21 cellular contexts compared by ENCODE assay signal in genomic region chr15:43927203-43927602, GRCh38.
"Had no signal": no experiment of that assay in that cellular context is flagged by ENCODE, and none has a peak within 500 bp of the region (broad histone marks: within the 10 kb centered on the region; RNA-seq: fewer than 3 reads in every experiment).

No MANE protein-coding gene starts in this region.

- H3K27ac Mint-ChIP-seq: memory B cell; nephron; progenitor cell of endocrine pancreas; stimulated activated memory B cell treated with anti-CD40 and anti-IgM and Interleukin-4, amounts not matched to agents 10 μg/mL and 1 μg/mL and 100 μg/mL, for 72 hours had no signal

- H3K9me3 ChIP-seq: esophagus muscularis mucosa, gastrocnemius medialis, heart right ventricle, left ventricle myocardium inferior, lower lobe of right lung, pancreas had no signal

- H3K9me3 Mint-ChIP-seq: memory B cell; nephron; stimulated activated memory B cell treated with anti-CD40 and anti-IgM and Interleukin-4, amounts not matched to agents 10 μg/mL and 1 μg/mL and 100 μg/mL, for 72 hours had no signal

- H3K4me1 ChIP-seq: gastrocnemius medialis, lower lobe of right lung, pancreas had no signal

- H3K36me3 Mint-ChIP-seq: memory B cell; stimulated activated memory B cell treated with anti-CD40 and anti-IgM and Interleukin-4, amounts not matched to agents 10 μg/mL and 1 μg/mL and 100 μg/mL, for 72 hours had no signal

- H3K27ac ChIP-seq: epithelial cell of prostate, esophagus muscularis mucosa, gastrocnemius medialis, heart right ventricle, left ventricle myocardium inferior, lower lobe of right lung, pancreas had no signal

- FAIRE-seq: endometrium, kidney, pancreas, small intestine had no signal

- H3K4me3 ChIP-seq: esophagus muscularis mucosa, gastrocnemius medialis, heart right ventricle, left ventricle myocardium inferior, lower lobe of right lung, pancreas had no signal

- H3K27me3 ChIP-seq: gastrocnemius medialis, heart right ventricle, pancreas had no signal

- H3K27me3 Mint-ChIP-seq: memory B cell; stimulated activated memory B cell treated with anti-CD40 and anti-IgM and Interleukin-4, amounts not matched to agents 10 μg/mL and 1 μg/mL and 100 μg/mL, for 72 hours had no signal

- ATAC-seq: gastrocnemius medialis; heart right ventricle; left cardiac atrium; lower lobe of right lung; pancreas; right cardiac atrium; stimulated activated memory B cell treated with anti-CD40 and anti-IgM and Interleukin-4, amounts not matched to agents 10 μg/mL and 1 μg/mL and 100 μg/mL, for 72 hours had no signal

- H3K36me3 ChIP-seq: esophagus muscularis mucosa, gastrocnemius medialis, heart right ventricle, left ventricle myocardium inferior, lower lobe of right lung, pancreas had no signal

- DNase-seq: effector memory CD4-positive, alpha-beta T cell; gastrocnemius medialis; heart right ventricle; kidney; left cardiac atrium; left ventricle myocardium inferior; lower lobe of right lung; midbrain; occipital lobe; pancreas; right cardiac atrium; small intestine; stimulated activated CD4-positive, alpha-beta T cell treated with anti-CD3 and anti-CD28 coated beads, Interleukin-4, amount 100 ng/mL, for 1 hour; trophoblast cell had no signal

- H3K4me3 Mint-ChIP-seq: memory B cell; nephron; stimulated activated memory B cell treated with anti-CD40 and anti-IgM and Interleukin-4, amounts not matched to agents 10 μg/mL and 1 μg/mL and 100 μg/mL, for 72 hours had no signal
